Comparison of ENCODE assay signal across 1 cellular context in genomic region chr9:72551306-72551705, GRCh38.
TF ChIP-seq lines count a peak whose summit lies in the region.

No MANE protein-coding gene starts in this region.

TF ChIP-seq in H1, 55 proteins besides CTCF, POLR2A, EP300 and RAD21 (continued from another document):
- TF ChIP-seq MAX (IDR thresholded peaks at IDR 0.05) (no peak), TCF12 (IDR thresholded peaks at IDR 0.05; ENCODE audit: low read depth, low read length) (no peak)
TF ChIP-seq in H1: peak in this region for 0.
